15 cellular contexts compared by ENCODE assay signal in genomic region chr2:38233231-38233983, GRCh38.
DNase-seq lines count a peak whose midpoint lies in the region; ATAC-seq and TF ChIP-seq lines count a peak whose summit lies in the region.
"Had no signal": no experiment of that assay in that cellular context is flagged by ENCODE, and none has a peak within 500 bp of the region (broad histone marks: within the 10 kb centered on the region; RNA-seq: fewer than 3 reads in every experiment).

No MANE protein-coding gene starts in this region.

- peak; percentile 52 for TF ChIP-seq CTCF in fibroblast of mammary gland (conservative IDR thresholded peaks at IDR 0.05; ENCODE audit: control insufficient read depth, insufficient read depth, low read depth, low read length)

- H3K27ac ChIP-seq in rectal smooth muscle tissue (ENCODE audit: low read depth, low read length) = peak overlapping the region; percentile 18
- H3K27ac ChIP-seq: adrenal gland had no signal

- ATAC-seq in HG03108 (IDR thresholded peaks at IDR 0.05; ENCODE audit: unreplicated experiment) = no peak
- ATAC-seq: activated CD8-positive, alpha-beta T cell treated with anti-CD3 and anti-CD28 coated beads, Interleukin-2, amount 10 ng/mL, durations not matched to agents 7 days and 5 days had no signal

- no peaks in the 10 kb centered on the region for H3K27me3 ChIP-seq in rectal smooth muscle tissue (ENCODE audit: control insufficient read depth, insufficient read depth, low read length)
- H3K27me3 ChIP-seq: adrenal gland had no signal

- no peak overlapping the region for H3K27ac Mint-ChIP-seq in immature natural killer cell
- H3K27ac Mint-ChIP-seq: activated CD8-positive, alpha-beta T cell treated with anti-CD3 and anti-CD28 coated beads, Interleukin-2, amount 10 ng/mL, durations not matched to agents 7 days and 5 days; memory B cell had no signal

- DNase-seq in ELR (ENCODE audit: low read depth) = peak; percentile 78
- peak; percentile 14 for DNase-seq in RKO (ENCODE audit: low spot score)
- DNase-seq in fibroblast of mammary gland (ENCODE audit: low read depth) = peak; percentile 94
- no peak for DNase-seq in NCI-H1048 (lab: John Stamatoyannopoulos, UW)
- no peak for DNase-seq in NCI-H510A treated with DMSO at 0.1 percent for 48 hours (lab: John Stamatoyannopoulos, UW)
- no peak for DNase-seq in immature natural killer cell
- DNase-seq: activated CD8-positive, alpha-beta T cell treated with anti-CD3 and anti-CD28 coated beads, Interleukin-2, amount 10 ng/mL, durations not matched to agents 7 days and 5 days; adrenal gland; COR-L47; esophagus squamous epithelium; NCI-H2171; SIG-M5 had no signal

- no peaks in the 10 kb centered on the region for H3K4me1 Mint-ChIP-seq in immature natural killer cell

- no peaks in the 10 kb centered on the region for H3K4me1 ChIP-seq in rectal smooth muscle tissue (ENCODE audit: control insufficient read depth, insufficient read depth, low read length)
- H3K4me1 ChIP-seq: adrenal gland, esophagus squamous epithelium had no signal

- H3K36me3 ChIP-seq in rectal smooth muscle tissue (ENCODE audit: control insufficient read depth, insufficient read depth, low read length) = no peaks in the 10 kb centered on the region
- H3K36me3 ChIP-seq: adrenal gland, esophagus squamous epithelium had no signal

- H3K36me3 Mint-ChIP-seq in immature natural killer cell = no peaks in the 10 kb centered on the region
- H3K36me3 Mint-ChIP-seq: memory B cell had no signal

- H3K4me3 ChIP-seq in fibroblast of mammary gland (ENCODE audit: control insufficient read depth, low read depth, low read length) (no peak overlapping the region), rectal smooth muscle tissue (ENCODE audit: low read length) (no peak overlapping the region)
- H3K4me3 ChIP-seq: adrenal gland, esophagus squamous epithelium had no signal

- H3K27me3 Mint-ChIP-seq in immature natural killer cell (ENCODE audit: low read depth in 3 of 3) = peaks cover 0 to 11% (median 10%) of the 10 kb centered on the region in 3 donors

- H3K9ac ChIP-seq in rectal smooth muscle tissue (ENCODE audit: low read length) = no peak overlapping the region

- H3K9me3 Mint-ChIP-seq in immature natural killer cell = no peaks in the 10 kb centered on the region

- H3K4me3 Mint-ChIP-seq in immature natural killer cell = no peak overlapping the region
- H3K4me3 Mint-ChIP-seq: activated CD8-positive, alpha-beta T cell treated with anti-CD3 and anti-CD28 coated beads, Interleukin-2, amount 10 ng/mL, durations not matched to agents 7 days and 5 days; memory B cell had no signal

Comparison
In these comparisons a context has a peak if more than half of its experiments do, and no peak if none do; other contexts are left out.
1. DNase-seq: peak in ELR (single experiment), RKO (single experiment) and fibroblast of mammary gland (single experiment); none in NCI-H1048 (single experiment), NCI-H510A treated with DMSO at 0.1 percent for 48 hours (single experiment) and immature natural killer cell (0 of 3).